18 cellular contexts compared by ENCODE assay signal in the genomic region with DNA sequence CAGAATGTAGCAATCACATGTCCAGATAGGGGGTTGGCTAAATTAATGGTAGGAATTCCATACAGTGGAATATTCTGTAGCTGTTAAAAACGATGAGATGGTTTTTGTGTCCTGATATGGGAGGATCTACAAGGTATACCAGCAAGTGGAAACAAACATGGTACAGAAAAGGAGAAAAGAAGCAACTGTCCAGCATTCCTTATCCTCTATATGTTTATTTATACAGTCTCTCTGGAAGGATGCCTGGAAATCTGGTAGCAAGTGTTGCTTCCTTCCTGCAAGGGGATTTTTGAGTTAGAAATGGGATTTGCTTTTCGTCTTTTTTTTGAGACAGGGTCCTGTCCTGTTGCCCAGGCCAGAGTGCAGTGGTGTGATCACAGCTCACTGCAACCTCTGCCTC. TPM values are rescaled to one million over a fixed set of nuclear protein-coding genes. Genes with fewer than 3 reads are reported as not detected.
DNase-seq lines count a peak whose midpoint lies in the region; ATAC-seq and TF ChIP-seq lines count a peak whose summit lies in the region.
"Had no signal": no experiment of that assay in that cellular context is flagged by ENCODE, and none has a peak within 500 bp of the region (broad histone marks: within the 10 kb centered on the region; RNA-seq: fewer than 3 reads in every experiment).

No MANE protein-coding gene starts in this region.

- peaks cover 12% of the 10 kb centered on the region for H3K4me1 Mint-ChIP-seq in endothelial cell (ENCODE audit: unreplicated experiment)
- H3K4me1 Mint-ChIP-seq: activated B cell treated with CpG ODN at 0.5 μM for 24 hours; activated CD4-positive, alpha-beta memory T cell treated with anti-CD3 and anti-CD28 coated beads, Interleukin-2, amount 10 ng/mL, durations not matched to agents 7 days and 5 days; B cell; stimulated activated naive B cell treated with anti-CD40 and anti-IgM and Interleukin-4, amounts not matched to agents 10 μg/mL and 1 μg/mL and 100 μg/mL, for 72 hours had no signal

- DNase-seq in ELR (ENCODE audit: low read depth), result peak; percentile 56
- DNase-seq in RWPE2 (ENCODE audit: low spot score), result no peak
- no peak for DNase-seq in endothelial cell (ENCODE audit: low spot score)
- no peak for DNase-seq in thoracic aorta (ENCODE audit: low spot score)
- no peak for DNase-seq in WERI-Rb-1
- DNase-seq in kidney glomerular epithelial cell (lab: John Stamatoyannopoulos, UW), result no peak
- DNase-seq in SIG-M5 (lab: John Stamatoyannopoulos, UW), result no peak
- DNase-seq: activated B cell treated with CpG ODN at 0.5 μM for 24 hours; activated CD4-positive, alpha-beta memory T cell treated with anti-CD3 and anti-CD28 coated beads, Interleukin-2, amount 10 ng/mL, durations not matched to agents 7 days and 5 days; activated gamma-delta T cell treated with Interleukin-2 at 50 U/mL for 16 hours; caudate nucleus; erythroblast; NCI-H1092; NCI-H526; stimulated activated CD4-positive, alpha-beta T cell treated with anti-CD3 and anti-CD28 coated beads, Interleukin-2, amount 100 ng/mL, for 48 hours; stimulated activated naive B cell treated with anti-CD40 and anti-IgM and Interleukin-4, amounts not matched to agents 10 μg/mL and 1 μg/mL and 100 μg/mL, for 72 hours had no signal

- H3K4me3 ChIP-seq in RWPE2 (ENCODE audit: severe bottlenecking) (no peak overlapping the region), thoracic aorta (no peak overlapping the region), WERI-Rb-1 (ENCODE audit: low read depth, low read length) (no peak overlapping the region)
- H3K4me3 ChIP-seq: vagina had no signal

- no peak for ATAC-seq in RWPE2 (ENCODE audit: low read depth)
- ATAC-seq in thoracic aorta (ENCODE audit: insufficient number of reproducible peaks, low FRiP score, low read depth), result no peak
- ATAC-seq: stimulated activated naive B cell treated with anti-CD40 and anti-IgM and Interleukin-4, amounts not matched to agents 10 μg/mL and 1 μg/mL and 100 μg/mL, for 72 hours had no signal

- no peaks in the 10 kb centered on the region for H3K36me3 Mint-ChIP-seq in endothelial cell (ENCODE audit: low read depth, unreplicated experiment)

- no peaks in the 10 kb centered on the region for H3K9me3 Mint-ChIP-seq in endothelial cell (ENCODE audit: unreplicated experiment)
- H3K9me3 Mint-ChIP-seq: activated B cell treated with CpG ODN at 0.5 μM for 24 hours; activated CD4-positive, alpha-beta memory T cell treated with anti-CD3 and anti-CD28 coated beads, Interleukin-2, amount 10 ng/mL, durations not matched to agents 7 days and 5 days; stimulated activated naive B cell treated with anti-CD40 and anti-IgM and Interleukin-4, amounts not matched to agents 10 μg/mL and 1 μg/mL and 100 μg/mL, for 72 hours had no signal

- H3K27ac Mint-ChIP-seq in endothelial cell (ENCODE audit: unreplicated experiment), result peak overlapping the region; percentile 53
- H3K27ac Mint-ChIP-seq: activated B cell treated with CpG ODN at 0.5 μM for 24 hours; activated CD4-positive, alpha-beta memory T cell treated with anti-CD3 and anti-CD28 coated beads, Interleukin-2, amount 10 ng/mL, durations not matched to agents 7 days and 5 days; B cell; stimulated activated naive B cell treated with anti-CD40 and anti-IgM and Interleukin-4, amounts not matched to agents 10 μg/mL and 1 μg/mL and 100 μg/mL, for 72 hours had no signal

- H3K27me3 ChIP-seq in RWPE2 (ENCODE audit: insufficient read depth, poor library complexity, severe bottlenecking) (no peaks in the 10 kb centered on the region), thoracic aorta (replicated peaks; ENCODE audit: insufficient read depth) (no peaks in the 10 kb centered on the region), WERI-Rb-1 (ENCODE audit: insufficient read depth, low read depth, severe bottlenecking) (peaks cover 23% of the 10 kb centered on the region)
- H3K27me3 ChIP-seq: vagina had no signal

- peak overlapping the region; percentile 21 for H3K27ac ChIP-seq in RWPE2 (ENCODE audit: poor library complexity, severe bottlenecking)
- H3K27ac ChIP-seq in thoracic aorta, result peak overlapping the region; percentile 11 to 54
- no peak overlapping the region for H3K27ac ChIP-seq in WERI-Rb-1
- H3K27ac ChIP-seq: vagina had no signal

- H3K4me1 ChIP-seq in RWPE2 (ENCODE audit: insufficient read depth, poor library complexity, severe bottlenecking) (peaks cover 7% of the 10 kb centered on the region), thoracic aorta (ENCODE audit: control insufficient read depth in 1 of 2, low read depth in 2 of 2) (peaks cover 0 to 18% of the 10 kb centered on the region in 2 donors)
- H3K4me1 ChIP-seq: vagina had no signal

- no peak overlapping the region for H3K4me3 Mint-ChIP-seq in endothelial cell (ENCODE audit: unreplicated experiment)
- H3K4me3 Mint-ChIP-seq: activated B cell treated with CpG ODN at 0.5 μM for 24 hours; activated CD4-positive, alpha-beta memory T cell treated with anti-CD3 and anti-CD28 coated beads, Interleukin-2, amount 10 ng/mL, durations not matched to agents 7 days and 5 days; B cell; stimulated activated naive B cell treated with anti-CD40 and anti-IgM and Interleukin-4, amounts not matched to agents 10 μg/mL and 1 μg/mL and 100 μg/mL, for 72 hours had no signal

- H3K36me3 ChIP-seq in RWPE2 (ENCODE audit: low read depth) (no peaks in the 10 kb centered on the region), thoracic aorta (no peaks in the 10 kb centered on the region), WERI-Rb-1 (no peaks in the 10 kb centered on the region)

- H3K9me3 ChIP-seq in RWPE2 (ENCODE audit: severe bottlenecking) (no peaks in the 10 kb centered on the region), thoracic aorta (no peaks in the 10 kb centered on the region), WERI-Rb-1 (ENCODE audit: severe bottlenecking) (no peaks in the 10 kb centered on the region)
- H3K9me3 ChIP-seq: vagina had no signal

- TF ChIP-seq CTCF in RWPE2 (IDR thresholded peaks at IDR 0.05; ENCODE audit: poor library complexity, severe bottlenecking) (no peak), endothelial cell (IDR thresholded peaks at IDR 0.05; ENCODE audit: unreplicated experiment) (no peak), thoracic aorta (IDR thresholded peaks at IDR 0.05) (no peak), WERI-Rb-1 (IDR thresholded peaks at IDR 0.05; ENCODE audit: low read depth, low read length) (no peak)

- H3K27me3 Mint-ChIP-seq in endothelial cell (ENCODE audit: unreplicated experiment), result peaks cover 15% of the 10 kb centered on the region
- H3K27me3 Mint-ChIP-seq: activated B cell treated with CpG ODN at 0.5 μM for 24 hours; activated CD4-positive, alpha-beta memory T cell treated with anti-CD3 and anti-CD28 coated beads, Interleukin-2, amount 10 ng/mL, durations not matched to agents 7 days and 5 days; B cell; stimulated activated naive B cell treated with anti-CD40 and anti-IgM and Interleukin-4, amounts not matched to agents 10 μg/mL and 1 μg/mL and 100 μg/mL, for 72 hours had no signal

RNA-seq across cellular contexts. Expression of a gene that starts 19.3 kb away (rescaled TPM):
- total RNA-seq in endothelial cell (ENCODE audit: unreplicated experiment) (0.97 TPM), thoracic aorta (10 to 100 TPM; 34.4 to 44.1 TPM)

Comparison
In these comparisons a context has a peak if more than half of its experiments do, and no peak if none do; other contexts are left out.
1. RNA of a gene that starts 19.3 kb away (total RNA-seq): 34.4 to 44.1 TPM in thoracic aorta; 0.97 TPM in endothelial cell (single experiment); every median in the first group is over 10 times any median in the second.